ENCODE assay signal across 1 cellular context in genomic region chr3:33991673-33992072, GRCh38.
TF ChIP-seq lines count a peak whose summit lies in the region.

No MANE protein-coding gene starts in this region.

TF ChIP-seq in IMR-90, 13 proteins besides CTCF, POLR2A, EP300 and RAD21:
- TF ChIP-seq, protein P1, sequence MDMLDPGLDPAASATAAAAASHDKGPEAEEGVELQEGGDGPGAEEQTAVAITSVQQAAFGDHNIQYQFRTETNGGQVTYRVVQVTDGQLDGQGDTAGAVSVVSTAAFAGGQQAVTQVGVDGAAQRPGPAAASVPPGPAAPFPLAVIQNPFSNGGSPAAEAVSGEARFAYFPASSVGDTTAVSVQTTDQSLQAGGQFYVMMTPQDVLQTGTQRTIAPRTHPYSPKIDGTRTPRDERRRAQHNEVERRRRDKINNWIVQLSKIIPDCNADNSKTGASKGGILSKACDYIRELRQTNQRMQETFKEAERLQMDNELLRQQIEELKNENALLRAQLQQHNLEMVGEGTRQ (IDR thresholded peaks at IDR 0.05; ENCODE audit: low read depth, low read length) = no peak
- no peak for TF ChIP-seq BHLHE40 (IDR thresholded peaks at IDR 0.05; ENCODE audit: low read depth, low read length)
- no peak for TF ChIP-seq SMC3 (IDR thresholded peaks at IDR 0.05; ENCODE audit: low read depth, low read length)
- no peak for TF ChIP-seq RFX5 (IDR thresholded peaks at IDR 0.05; ENCODE audit: low read depth, low read length)
- no peak for TF ChIP-seq RCOR1 (IDR thresholded peaks at IDR 0.05; ENCODE audit: insufficient replicate concordance, low read length)
- TF ChIP-seq NFE2L2 (IDR thresholded peaks at IDR 0.05; ENCODE audit: low read depth, low read length) = no peak
- no peak for TF ChIP-seq MXI1 (IDR thresholded peaks at IDR 0.05; ENCODE audit: borderline replicate concordance, low read depth, low read length)
- no peak for TF ChIP-seq FOS (IDR thresholded peaks at IDR 0.05; ENCODE audit: low read depth, low read length)
- TF ChIP-seq MAZ (IDR thresholded peaks at IDR 0.05; ENCODE audit: borderline replicate concordance, low read depth, low read length) = no peak
- TF ChIP-seq CEBPB (IDR thresholded peaks at IDR 0.05; ENCODE audit: low read depth, low read length) = no peak
- TF ChIP-seq MAFK (IDR thresholded peaks at IDR 0.05; ENCODE audit: low read depth, low read length) = no peak
- no peak for TF ChIP-seq ELK1 (IDR thresholded peaks at IDR 0.05; ENCODE audit: borderline replicate concordance, low read depth, low read length)
- no peak for TF ChIP-seq CHD1 (IDR thresholded peaks at IDR 0.05; ENCODE audit: low read depth, low read length)
TF ChIP-seq in IMR-90: peak in this region for 0.
